Comparison of ENCODE assay signal across 8 cellular contexts in the genomic region with DNA sequence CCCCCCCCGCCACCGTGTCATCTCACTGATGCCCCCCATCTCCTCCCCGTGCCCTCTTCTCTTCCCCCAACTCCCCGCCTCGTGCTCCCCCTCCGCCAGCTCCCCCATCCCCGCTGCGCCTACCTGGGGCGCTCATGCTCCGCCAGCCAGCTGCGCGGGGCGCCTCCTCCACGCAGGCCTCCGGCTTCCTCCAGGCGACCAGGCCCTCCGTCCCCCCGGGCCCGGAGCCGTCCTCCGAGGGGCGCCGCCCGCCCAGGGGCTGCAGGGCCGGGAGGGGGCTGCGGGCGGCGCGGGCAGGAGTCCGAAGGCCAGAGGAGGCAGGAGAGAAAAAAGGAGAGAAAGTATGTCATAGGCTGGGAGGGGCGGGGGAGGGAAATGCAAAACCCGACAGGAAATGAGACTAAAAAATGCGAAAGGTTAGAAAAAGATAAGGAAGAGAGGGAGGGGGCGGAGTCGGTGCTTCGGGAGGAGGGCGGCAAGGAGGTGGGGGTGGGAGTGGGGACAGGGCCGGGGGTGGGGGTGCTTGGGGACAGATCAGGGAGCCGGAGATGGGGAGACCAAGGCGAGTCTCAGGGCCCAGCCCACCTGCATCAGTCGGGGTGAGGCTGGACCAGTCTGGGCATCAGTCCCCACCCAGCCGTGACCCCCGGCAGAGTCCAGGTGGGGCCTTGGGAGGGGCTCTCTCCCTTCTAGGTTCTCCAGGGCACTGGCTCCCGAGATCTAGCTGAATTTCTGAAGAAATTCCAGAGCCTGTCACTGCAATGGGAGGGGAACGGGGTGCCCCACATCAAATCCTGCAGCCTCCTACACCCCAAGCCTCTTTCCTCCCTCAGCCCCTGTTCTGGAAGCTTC. TPM values are rescaled to one million over a fixed set of nuclear protein-coding genes. Genes with fewer than 3 reads are reported as not detected.
A peak's percentile ranks its signal among the peaks of the same experiment; 100 is the strongest.
DNase-seq lines count a peak whose midpoint lies in the region; ATAC-seq and TF ChIP-seq lines count a peak whose summit lies in the region.

Gene CARD11, minus strand, starts transcription at position 324 of the 852 bp plus-strand sequence. CDS start 85,361 bp downstream, outside the sequence.

- peaks cover 49% of the 10 kb centered on the region for H3K4me1 Mint-ChIP-seq in activated CD4-positive, alpha-beta memory T cell treated with anti-CD3 and anti-CD28 coated beads, Interleukin-2, amount 10 ng/mL, durations not matched to agents 7 days and 5 days

- 9 to 11% (median 10%) methylated on average over 27 to 45 of the region's 45 CpGs for WGBS in psoas muscle, 3 donors

- no peaks in the 10 kb centered on the region for H3K36me3 ChIP-seq in psoas muscle (ENCODE audit: insufficient read depth in 1 of 2, low read depth in 1 of 2)

- H3K27ac Mint-ChIP-seq in activated CD4-positive, alpha-beta memory T cell treated with anti-CD3 and anti-CD28 coated beads, Interleukin-2, amount 10 ng/mL, durations not matched to agents 7 days and 5 days, result peak within 1 kb of the TSS; percentile 94

- intact Hi-C loops in psoas muscle (cut with DNase I), result no loop called here

- no peaks in the 10 kb centered on the region for H3K9me3 ChIP-seq in psoas muscle

- ATAC-seq in HG03159 (IDR thresholded peaks at IDR 0.05; ENCODE audit: unreplicated experiment) (peak; percentile 34), psoas muscle (no peak), GM21381 (IDR thresholded peaks at IDR 0.05; ENCODE audit: unreplicated experiment) (no peak)

- H3K36me3 Mint-ChIP-seq in activated CD4-positive, alpha-beta memory T cell treated with anti-CD3 and anti-CD28 coated beads, Interleukin-2, amount 10 ng/mL, durations not matched to agents 7 days and 5 days (ENCODE audit: low read depth), result peaks cover 35% of the 10 kb centered on the region

- CTCF ChIA-PET in activated CD4-positive, alpha-beta memory T cell treated with anti-CD3 and anti-CD28 coated beads, Interleukin-2, amount 10 ng/mL, durations not matched to agents 7 days and 5 days (lab: Charles Lee), result interaction anchor here (0.6 to 2.3 kb wide), 9 partner anchors 16 to 143 kb away, joined by 3 to 11 read pairs (median 3); no protein-coding TSS in a partner anchor

- peak; percentile 70 for DNase-seq in activated CD4-positive, alpha-beta memory T cell treated with anti-CD3 and anti-CD28 coated beads, Interleukin-2, amount 10 ng/mL, durations not matched to agents 7 days and 5 days
- peak; percentile 77 for DNase-seq in germinal center (ENCODE audit: low spot score)
- DNase-seq in stimulated activated CD8-positive, alpha-beta memory T cell treated with anti-CD3 and anti-CD28 coated beads, Interleukin-4, amount 100 ng/mL, for 48 hours, result peak; percentile 63
- no peak for DNase-seq in psoas muscle
- DNase-seq in HPDE6-E6E7 (ENCODE audit: extremely low spot score), result no peak

- peaks cover 0 to 19% (median 6%) of the 10 kb centered on the region in 3 donors for H3K27me3 ChIP-seq in psoas muscle (ENCODE audit: insufficient read depth in 3 of 3, low read length in 2 of 3)

- H3K4me3 Mint-ChIP-seq in activated CD4-positive, alpha-beta memory T cell treated with anti-CD3 and anti-CD28 coated beads, Interleukin-2, amount 10 ng/mL, durations not matched to agents 7 days and 5 days, result peak within 1 kb of the TSS; percentile 98

- H3K27ac ChIP-seq in psoas muscle, result no peak within 1 kb of the TSS

- no peaks in the 10 kb centered on the region for H3K9me3 Mint-ChIP-seq in activated CD4-positive, alpha-beta memory T cell treated with anti-CD3 and anti-CD28 coated beads, Interleukin-2, amount 10 ng/mL, durations not matched to agents 7 days and 5 days

- TF ChIP-seq CTCF in psoas muscle (IDR thresholded peaks at IDR 0.05), result no peak

- no peaks in the 10 kb centered on the region for H3K4me1 ChIP-seq in psoas muscle

- H3K27me3 Mint-ChIP-seq in activated CD4-positive, alpha-beta memory T cell treated with anti-CD3 and anti-CD28 coated beads, Interleukin-2, amount 10 ng/mL, durations not matched to agents 7 days and 5 days, result no peaks in the 10 kb centered on the region

- POLR2A ChIA-PET in activated CD4-positive, alpha-beta memory T cell treated with anti-CD3 and anti-CD28 coated beads, Interleukin-2, amount 10 ng/mL, durations not matched to agents 7 days and 5 days (lab: Charles Lee), result interaction anchor here (0.6 to 2.9 kb wide), 13 partner anchors 15 to 89 kb away, joined by 3 to 21 read pairs (median 4); no protein-coding TSS in a partner anchor

- H3K4me3 ChIP-seq in GM08714 (ENCODE audit: low read length) (peak within 1 kb of the TSS; percentile 74), psoas muscle (no peak within 1 kb of the TSS)

RNA-seq across cellular contexts. Expression of gene CARD11, which starts in this region (rescaled TPM):
- 100 to 1,000 TPM; 163 TPM for total RNA-seq in activated CD4-positive, alpha-beta memory T cell treated with anti-CD3 and anti-CD28 coated beads, Interleukin-2, amount 10 ng/mL, durations not matched to agents 7 days and 5 days
- total RNA-seq in psoas muscle, result under 1 TPM; 0.39 to 0.84 (median 0.49) TPM
- polyA plus RNA-seq in psoas muscle, result under 1 TPM; 0.08 to 0.17 (median 0.08) TPM

Comparison
In these comparisons a context has a peak if more than half of its experiments do, and no peak if none do; other contexts are left out.
1. RNA of gene CARD11 (total RNA-seq): 163 TPM in activated CD4-positive, alpha-beta memory T cell treated with anti-CD3 and anti-CD28 coated beads, Interleukin-2, amount 10 ng/mL, durations not matched to agents 7 days and 5 days; 0.39 to 0.84 TPM in psoas muscle; every median in the first group is over 10 times any median in the second.
2. DNase-seq: peak in activated CD4-positive, alpha-beta memory T cell treated with anti-CD3 and anti-CD28 coated beads, Interleukin-2, amount 10 ng/mL, durations not matched to agents 7 days and 5 days (single experiment), germinal center (single experiment) and stimulated activated CD8-positive, alpha-beta memory T cell treated with anti-CD3 and anti-CD28 coated beads, Interleukin-4, amount 100 ng/mL, for 48 hours (single experiment); none in psoas muscle (0 of 2) and HPDE6-E6E7 (single experiment).